ENCODE assay signal across 13 cellular contexts in the genomic region with DNA sequence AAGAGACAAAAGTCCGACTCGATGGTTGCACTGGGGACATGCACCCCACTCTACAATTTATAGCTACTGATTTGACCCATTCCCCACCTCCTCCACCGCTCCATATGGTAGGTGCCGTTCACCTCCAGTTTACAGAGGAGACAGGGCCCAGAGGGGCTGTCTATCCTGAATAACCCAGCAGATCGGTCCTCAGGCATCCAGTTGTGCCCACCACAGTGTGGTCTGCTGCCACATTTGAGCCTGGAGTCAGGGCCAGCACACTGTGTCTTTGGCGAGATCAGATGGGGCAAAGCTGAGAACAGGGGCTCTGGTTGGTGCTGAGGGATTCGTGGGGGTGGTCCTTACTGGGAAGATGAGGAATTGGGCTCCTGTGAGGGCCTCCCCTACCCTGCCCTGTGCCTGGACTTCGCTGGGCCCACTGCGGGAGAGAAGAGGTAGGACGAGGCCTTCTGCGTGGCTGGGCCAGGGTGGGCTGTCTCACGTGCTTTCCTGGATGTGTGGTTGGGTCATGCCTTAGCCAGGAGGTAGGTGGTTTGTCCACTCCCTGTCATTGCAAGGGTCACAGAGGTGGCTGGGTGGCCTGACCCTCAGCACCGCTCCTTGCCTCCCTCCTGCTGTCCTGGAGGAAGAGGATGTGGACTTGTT. TPM values are rescaled to one million over a fixed set of nuclear protein-coding genes. Genes with fewer than 3 reads are reported as not detected.
DNase-seq lines count a peak whose midpoint lies in the region; ATAC-seq and TF ChIP-seq lines count a peak whose summit lies in the region.
"Had no signal": no experiment of that assay in that cellular context is flagged by ENCODE, and none has a peak within 500 bp of the region (broad histone marks: within the 10 kb centered on the region; RNA-seq: fewer than 3 reads in every experiment).

No MANE protein-coding gene starts in this region.

- CTCF ChIA-PET in activated CD8-positive, alpha-beta T cell treated with anti-CD3 and anti-CD28 coated beads for 36 hours (lab: Charles Lee): interaction anchor here (1.0 to 1.6 kb wide), 4 partner anchors 13 to 85 kb away, joined by 3 to 5 read pairs (median 4); no protein-coding TSS in a partner anchor

- H3K9me3 Mint-ChIP-seq in activated CD8-positive, alpha-beta T cell treated with anti-CD3 and anti-CD28 coated beads for 36 hours: peaks cover 2% of the 10 kb centered on the region
- H3K9me3 Mint-ChIP-seq in endodermal cell: no peaks in the 10 kb centered on the region

- H3K36me3 ChIP-seq in endodermal cell (ENCODE audit: control insufficient read depth, insufficient read depth, low read length): no peaks in the 10 kb centered on the region
- peaks cover 0 to 6% (median 0%) of the 10 kb centered on the region in 6 donors for H3K36me3 ChIP-seq in spleen

- intact Hi-C loops in activated CD8-positive, alpha-beta T cell treated with anti-CD3 and anti-CD28 coated beads for 36 hours (cut with micrococcal nuclease): no loop called here
- intact Hi-C loops in spleen (cut with DNase I; ENCODE audit: low total_unique reads): no loop called here

- H3K27ac Mint-ChIP-seq in activated CD8-positive, alpha-beta T cell treated with anti-CD3 and anti-CD28 coated beads for 36 hours: peak overlapping the region; percentile 95
- peak overlapping the region; percentile 19 for H3K27ac Mint-ChIP-seq in endodermal cell

- H3K36me3 Mint-ChIP-seq in activated CD8-positive, alpha-beta T cell treated with anti-CD3 and anti-CD28 coated beads for 36 hours (ENCODE audit: low read depth): peaks cover 26% of the 10 kb centered on the region
- no peaks in the 10 kb centered on the region for H3K36me3 Mint-ChIP-seq in endodermal cell (ENCODE audit: low read depth)

- WGBS in endodermal cell (ENCODE audit: insufficient coverage in 1 of 2, insufficient read length in 1 of 2), 2 experiments: 91 to 94% methylated on average over 4 to 13 of the region's 13 CpGs
- 90 to 94% (median 93%) methylated on average over 13 of the region's 13 CpGs for WGBS in spleen, 5 donors

- H3K9me3 ChIP-seq in endodermal cell (ENCODE audit: control insufficient read depth, low read length) (no peaks in the 10 kb centered on the region), spleen (no peaks in the 10 kb centered on the region)

- no peaks in the 10 kb centered on the region for H3K27me3 Mint-ChIP-seq in activated CD8-positive, alpha-beta T cell treated with anti-CD3 and anti-CD28 coated beads for 36 hours
- H3K27me3 Mint-ChIP-seq in endodermal cell (ENCODE audit: insufficient read depth): no peaks in the 10 kb centered on the region

- no peak for TF ChIP-seq POLR2A in spleen (IDR thresholded peaks at IDR 0.05)

- peaks cover 3% of the 10 kb centered on the region for H3K4me1 ChIP-seq in endodermal cell (ENCODE audit: control insufficient read depth, insufficient read depth, low read length)
- H3K4me1 ChIP-seq in spleen: peaks cover 53 to 96% (median 93%) of the 10 kb centered on the region in 6 donors

- peak overlapping the region; percentile 84 for H3K4me3 Mint-ChIP-seq in activated CD8-positive, alpha-beta T cell treated with anti-CD3 and anti-CD28 coated beads for 36 hours
- no peak overlapping the region for H3K4me3 Mint-ChIP-seq in endodermal cell

- H3K4me3 ChIP-seq in endodermal cell (ENCODE audit: low read length) (no peak overlapping the region), spleen (peak overlapping the region in 1 of 8 donors; percentile 8)

- H3K9ac ChIP-seq in endodermal cell (ENCODE audit: extremely low read depth, low read length, poor library complexity, severe bottlenecking): no peak overlapping the region

- H3K27me3 ChIP-seq in endodermal cell (ENCODE audit: control insufficient read depth, insufficient read depth, low read length, poor library complexity, severe bottlenecking) (no peaks in the 10 kb centered on the region), spleen (replicated peaks in 1 of 7) (no peaks in the 10 kb centered on the region)

- no peak for ATAC-seq in activated CD8-positive, alpha-beta T cell treated with anti-CD3 and anti-CD28 coated beads for 36 hours
- ATAC-seq in HG03354 (IDR thresholded peaks at IDR 0.05; ENCODE audit: poor library complexity, severe bottlenecking, unreplicated experiment): no peak

- TF ChIP-seq CTCF in activated CD8-positive, alpha-beta T cell treated with anti-CD3 and anti-CD28 coated beads for 36 hours (IDR thresholded peaks at IDR 0.05): no peak
- no peak for TF ChIP-seq CTCF in endodermal cell (conservative IDR thresholded peaks at IDR 0.05)
- TF ChIP-seq CTCF in spleen (IDR thresholded peaks at IDR 0.05 in 8 of 11, conservative IDR thresholded peaks at IDR 0.05 in 3 of 11): no peak

- H3K27ac ChIP-seq in endodermal cell (ENCODE audit: low read depth, low read length) (no peak overlapping the region), spleen (peak overlapping the region in 4 of 8 donors; percentile 86 to 97 (median 89))

- POLR2A ChIA-PET in activated CD8-positive, alpha-beta T cell treated with anti-CD3 and anti-CD28 coated beads for 36 hours (lab: Charles Lee): interaction anchor here (1.2 to 16.4 kb wide), 3 partner anchors 12 to 21 kb away, joined by 3 to 215 read pairs (median 3); no protein-coding TSS in a partner anchor

- peaks cover 82% of the 10 kb centered on the region for H3K4me1 Mint-ChIP-seq in activated CD8-positive, alpha-beta T cell treated with anti-CD3 and anti-CD28 coated beads for 36 hours (ENCODE audit: low read depth)
- H3K4me1 Mint-ChIP-seq in endodermal cell: peaks cover 6% of the 10 kb centered on the region

- DNase-seq in activated effector memory CD4-positive, alpha-beta T cell treated with anti-CD3 and anti-CD28 coated beads, Interleukin-2, amount 50 U/mL, for 16 hours: peak; percentile 51
- DNase-seq in activated effector memory CD4-positive, alpha-beta T cell treated with Interleukin-2 at 50 U/mL for 16 hours: no peak
- DNase-seq in activated CD8-positive, alpha-beta T cell treated with anti-CD3 and anti-CD28 coated beads for 36 hours: no peak
- DNase-seq in endodermal cell (no peak), spleen (peak; percentile 67), H4 (ENCODE audit: low spot score) (no peak)
- no peak for DNase-seq in stimulated activated CD4-positive, alpha-beta T cell treated with anti-CD3 and anti-CD28 coated beads, Interleukin-4, amount 100 ng/mL, for 24 hours
- DNase-seq: DMS153; effector CD4-positive, alpha-beta T cell; NCI-H1092; NCI-H2171; NK-92 treated with Interleukin-12 subunit alpha and Interleukin-12 subunit beta, amount 100 ng/mL, for 24 hours had no signal

RNA-seq across cellular contexts. Expression of gene ADCY7, which starts 2.8 kb away (rescaled TPM):
- 10 to 100 TPM; 89.9 to 92.1 TPM for total RNA-seq in activated CD8-positive, alpha-beta T cell treated with anti-CD3 and anti-CD28 coated beads for 36 hours
- total RNA-seq in endodermal cell (10 to 100 TPM; 30.1 to 37.2 TPM), spleen (100 to 1,000 TPM in 5 of 7 donors, 10 to 100 TPM in 2; 68.6 to 158 (median 126) TPM)
- polyA plus RNA-seq in endodermal cell (2013, experiment 1 of 2): 6.1 TPM
- 5.2 TPM for polyA plus RNA-seq in endodermal cell (2013, experiment 2 of 2)
- polyA plus RNA-seq in spleen: 10 to 100 TPM in 2 of 3 donors, 1 to 10 TPM in 1; 9.8 to 32.3 (median 16.3) TPM
- total RNA-seq in H4 (2014; rRNA removed; shearing (Covaris generic)): 28.8 and 41.6 TPM in 2 replicates

Comparison
In these comparisons a context has a peak if more than half of its experiments do, and no peak if none do; other contexts are left out.
1. DNase-seq: peak in activated effector memory CD4-positive, alpha-beta T cell treated with anti-CD3 and anti-CD28 coated beads, Interleukin-2, amount 50 U/mL, for 16 hours (single experiment) and spleen (single experiment); none in activated effector memory CD4-positive, alpha-beta T cell treated with Interleukin-2 at 50 U/mL for 16 hours (single experiment), activated CD8-positive, alpha-beta T cell treated with anti-CD3 and anti-CD28 coated beads for 36 hours (single experiment), endodermal cell (single experiment), H4 (single experiment) and stimulated activated CD4-positive, alpha-beta T cell treated with anti-CD3 and anti-CD28 coated beads, Interleukin-4, amount 100 ng/mL, for 24 hours (single experiment).